Comparison of ENCODE assay signal across 8 cellular contexts in genomic region chr19:55460670-55461258, GRCh38. TPM values are rescaled to one million over a fixed set of nuclear protein-coding genes. Genes with fewer than 3 reads are reported as not detected.
DNase-seq lines count a peak whose midpoint lies in the region; ATAC-seq, FAIRE-seq and TF ChIP-seq lines count a peak whose summit lies in the region.

No MANE protein-coding gene starts in this region.

- H3K4me1 Mint-ChIP-seq in activated T-cell treated with anti-CD3 and anti-CD28 coated beads, Interleukin-2, amount 50 U/mL, for 24 hours (ENCODE audit: low read depth) = peaks cover 22% of the 10 kb centered on the region
- H3K4me1 Mint-ChIP-seq in activated CD8-positive, alpha-beta memory T cell treated with anti-CD3 and anti-CD28 coated beads, Interleukin-2, amount 10 ng/mL, durations not matched to agents 7 days and 5 days = peaks cover 19% of the 10 kb centered on the region
- H3K4me1 Mint-ChIP-seq in naive thymus-derived CD8-positive, alpha-beta T cell = peaks cover 15 to 30% (median 24%) of the 10 kb centered on the region in 4 donors

- H3K4me3 ChIP-seq in fibroblast of mammary gland (ENCODE audit: control insufficient read depth, low read depth, low read length) = peak overlapping the region; percentile 86

- ATAC-seq in activated CD8-positive, alpha-beta memory T cell treated with anti-CD3 and anti-CD28 coated beads, Interleukin-2, amount 10 ng/mL, durations not matched to agents 7 days and 5 days = no peak
- ATAC-seq in naive thymus-derived CD8-positive, alpha-beta T cell = no peak
- ATAC-seq in HG02970 (IDR thresholded peaks at IDR 0.05; ENCODE audit: low FRiP score, unreplicated experiment) = no peak

- peak; percentile 20 for FAIRE-seq in urothelium cell line (lab: Jason Lieb, UNC)

- TF ChIP-seq CTCF in fibroblast of mammary gland (conservative IDR thresholded peaks at IDR 0.05; ENCODE audit: control insufficient read depth, insufficient read depth, low read depth, low read length) = no peak

- peak overlapping the region; percentile 83 for H3K4me3 Mint-ChIP-seq in activated T-cell treated with anti-CD3 and anti-CD28 coated beads, Interleukin-2, amount 50 U/mL, for 24 hours
- peak overlapping the region; percentile 81 for H3K4me3 Mint-ChIP-seq in activated CD8-positive, alpha-beta memory T cell treated with anti-CD3 and anti-CD28 coated beads, Interleukin-2, amount 10 ng/mL, durations not matched to agents 7 days and 5 days
- H3K4me3 Mint-ChIP-seq in naive thymus-derived CD8-positive, alpha-beta T cell = peak overlapping the region; percentile 88 to 96 (median 91)

- peak; percentile 63 for DNase-seq in activated T-cell treated with anti-CD3 and anti-CD28 coated beads, Interleukin-2, amount 50 U/mL, for 24 hours
- no peak for DNase-seq in activated T-cell treated with anti-CD3 and anti-CD28 coated beads, Interleukin-2, amount 50 U/mL, for 1 hour
- peak; percentile 81 for DNase-seq in NCI-H226
- peak; percentile 67 for DNase-seq in activated CD8-positive, alpha-beta memory T cell treated with anti-CD3 and anti-CD28 coated beads, Interleukin-2, amount 10 ng/mL, durations not matched to agents 7 days and 5 days
- DNase-seq in fibroblast of mammary gland (ENCODE audit: low read depth) = peak; percentile 88
- peak in 1 of 10 donors; percentile 37 for DNase-seq in naive thymus-derived CD8-positive, alpha-beta T cell
- DNase-seq in urothelium cell line (ENCODE audit: low spot score) = peak; percentile 84

- H3K27ac Mint-ChIP-seq in activated T-cell treated with anti-CD3 and anti-CD28 coated beads, Interleukin-2, amount 50 U/mL, for 24 hours = peak overlapping the region; percentile 92
- H3K27ac Mint-ChIP-seq in activated CD8-positive, alpha-beta memory T cell treated with anti-CD3 and anti-CD28 coated beads, Interleukin-2, amount 10 ng/mL, durations not matched to agents 7 days and 5 days = peak overlapping the region; percentile 85
- H3K27ac Mint-ChIP-seq in naive thymus-derived CD8-positive, alpha-beta T cell = peak overlapping the region in 9 of 10 donors; percentile 3 to 96 (median 92)

- CTCF ChIA-PET in activated CD8-positive, alpha-beta memory T cell treated with anti-CD3 and anti-CD28 coated beads, Interleukin-2, amount 10 ng/mL, durations not matched to agents 7 days and 5 days (lab: Charles Lee) = interaction anchor here (0.6 to 6.3 kb wide), 3 partner anchors 8 to 172 kb away, joined by 3 to 41 read pairs (median 4); no protein-coding TSS in a partner anchor

- H3K9me3 Mint-ChIP-seq in activated T-cell treated with anti-CD3 and anti-CD28 coated beads, Interleukin-2, amount 50 U/mL, for 24 hours = no peaks in the 10 kb centered on the region
- H3K9me3 Mint-ChIP-seq in activated CD8-positive, alpha-beta memory T cell treated with anti-CD3 and anti-CD28 coated beads, Interleukin-2, amount 10 ng/mL, durations not matched to agents 7 days and 5 days (ENCODE audit: low read depth) = no peaks in the 10 kb centered on the region
- no peaks in the 10 kb centered on the region for H3K9me3 Mint-ChIP-seq in naive thymus-derived CD8-positive, alpha-beta T cell

- H3K27me3 Mint-ChIP-seq in activated T-cell treated with anti-CD3 and anti-CD28 coated beads, Interleukin-2, amount 50 U/mL, for 24 hours = no peaks in the 10 kb centered on the region
- H3K27me3 Mint-ChIP-seq in activated CD8-positive, alpha-beta memory T cell treated with anti-CD3 and anti-CD28 coated beads, Interleukin-2, amount 10 ng/mL, durations not matched to agents 7 days and 5 days = peaks cover under 1% of the 10 kb centered on the region
- peaks cover 0 to 4% (median 0%) of the 10 kb centered on the region in 5 donors for H3K27me3 Mint-ChIP-seq in naive thymus-derived CD8-positive, alpha-beta T cell

- POLR2A ChIA-PET in naive thymus-derived CD8-positive, alpha-beta T cell (lab: Charles Lee) = interaction anchor here (0.6 to 2.7 kb wide), 4 partner anchors 16 to 174 kb away, joined by 3 to 24 read pairs (median 4); partner anchors contain the start of genes UBE2S and ZNF628

- peaks cover 5% of the 10 kb centered on the region for H3K36me3 Mint-ChIP-seq in activated T-cell treated with anti-CD3 and anti-CD28 coated beads, Interleukin-2, amount 50 U/mL, for 24 hours (ENCODE audit: low read depth)
- H3K36me3 Mint-ChIP-seq in activated CD8-positive, alpha-beta memory T cell treated with anti-CD3 and anti-CD28 coated beads, Interleukin-2, amount 10 ng/mL, durations not matched to agents 7 days and 5 days = no peaks in the 10 kb centered on the region
- no peaks in the 10 kb centered on the region for H3K36me3 Mint-ChIP-seq in naive thymus-derived CD8-positive, alpha-beta T cell

RNA-seq across cellular contexts. Expression of gene ISOC2, which starts 0.7 kb away (rescaled TPM):
- 10 to 100 TPM; 28.2 to 35.7 TPM for total RNA-seq in activated CD8-positive, alpha-beta memory T cell treated with anti-CD3 and anti-CD28 coated beads, Interleukin-2, amount 10 ng/mL, durations not matched to agents 7 days and 5 days
- 10 to 100 TPM; 10.5 to 11.0 TPM for total RNA-seq in naive thymus-derived CD8-positive, alpha-beta T cell
- polyA plus RNA-seq in naive thymus-derived CD8-positive, alpha-beta T cell = 10 to 100 TPM; 30.5 to 35.6 (median 34.2) TPM

RNA-seq across cellular contexts. Expression of gene C19orf85, which starts 3.8 kb away (rescaled TPM):
- total RNA-seq in activated CD8-positive, alpha-beta memory T cell treated with anti-CD3 and anti-CD28 coated beads, Interleukin-2, amount 10 ng/mL, durations not matched to agents 7 days and 5 days = not detected
- total RNA-seq in naive thymus-derived CD8-positive, alpha-beta T cell = not detected
- polyA plus RNA-seq in naive thymus-derived CD8-positive, alpha-beta T cell = not detected

RNA-seq across cellular contexts. Expression of gene ZNF628, which starts 15.7 kb away (rescaled TPM):
- 1 to 10 TPM; 8.8 to 8.9 TPM for total RNA-seq in activated CD8-positive, alpha-beta memory T cell treated with anti-CD3 and anti-CD28 coated beads, Interleukin-2, amount 10 ng/mL, durations not matched to agents 7 days and 5 days
- 10 to 100 TPM; 13.2 to 15.6 TPM for total RNA-seq in naive thymus-derived CD8-positive, alpha-beta T cell
- under 1 TPM; 0.26 to 0.42 (median 0.32) TPM for polyA plus RNA-seq in naive thymus-derived CD8-positive, alpha-beta T cell

RNA-seq across cellular contexts. Expression of gene SHISA7, which starts 17.7 kb away (rescaled TPM):
- not detected for total RNA-seq in activated CD8-positive, alpha-beta memory T cell treated with anti-CD3 and anti-CD28 coated beads, Interleukin-2, amount 10 ng/mL, durations not matched to agents 7 days and 5 days
- not detected for total RNA-seq in naive thymus-derived CD8-positive, alpha-beta T cell
- not detected for polyA plus RNA-seq in naive thymus-derived CD8-positive, alpha-beta T cell

RNA-seq across cellular contexts. Expression of gene NAT14, which starts 24.2 kb away (rescaled TPM):
- total RNA-seq in activated CD8-positive, alpha-beta memory T cell treated with anti-CD3 and anti-CD28 coated beads, Interleukin-2, amount 10 ng/mL, durations not matched to agents 7 days and 5 days = 10 to 100 TPM; 14.6 to 23.2 TPM
- 10 to 100 TPM in 1 of 2 experiments, 1 to 10 TPM in 1; 8.0 to 10.4 TPM for total RNA-seq in naive thymus-derived CD8-positive, alpha-beta T cell
- polyA plus RNA-seq in naive thymus-derived CD8-positive, alpha-beta T cell = 1 to 10 TPM; 4.1 to 8.8 (median 7.7) TPM
